ENCODE assay signal across 8 cellular contexts in genomic region chr1:222617367-222617951, GRCh38. TPM values are rescaled to one million over a fixed set of nuclear protein-coding genes. Genes with fewer than 3 reads are reported as not detected.
DNase-seq lines count a peak whose midpoint lies in the region; ATAC-seq, FAIRE-seq and TF ChIP-seq lines count a peak whose summit lies in the region.

No MANE protein-coding gene starts in this region.

- H3K4me3 ChIP-seq in GM23338, result peak overlapping the region; percentile 89
- H3K4me3 ChIP-seq in Karpas-422 (ENCODE audit: low read length), result peak overlapping the region; percentile 76
- peak overlapping the region; percentile 74 for H3K4me3 ChIP-seq in naive thymus-derived CD4-positive, alpha-beta T cell (ENCODE audit: low read length)

- H3K4me1 Mint-ChIP-seq in GM23338, result peaks cover 11% of the 10 kb centered on the region
- peaks cover 34% of the 10 kb centered on the region for H3K4me1 Mint-ChIP-seq in activated T-helper 1 cell treated with anti-CD3 and anti-CD28 coated beads, Interleukin-12 subunit alpha, Interleukin-12 subunit beta, Interleukin-2, Interleukin-4 antibody, amounts not matched to agents 30 ng/mL and 10 ng/mL and 1 ng/mL, durations not matched to agents 14 hours and 24 hours and 36 hours (ENCODE audit: low read depth)
- peaks cover 14 to 39% (median 32%) of the 10 kb centered on the region in 7 donors for H3K4me1 Mint-ChIP-seq in naive thymus-derived CD4-positive, alpha-beta T cell
- H3K4me1 Mint-ChIP-seq in stimulated activated effector memory CD8-positive, alpha-beta T cell treated with anti-CD3 and anti-CD28 coated beads, Interleukin-12 subunit alpha, Interleukin-12 subunit beta, amount 100 ng/mL, for 72 hours, result peaks cover 27% of the 10 kb centered on the region

- H3K27ac Mint-ChIP-seq in GM23338, result peak overlapping the region; percentile 85
- peak overlapping the region; percentile 92 for H3K27ac Mint-ChIP-seq in activated T-helper 1 cell treated with anti-CD3 and anti-CD28 coated beads, Interleukin-12 subunit alpha, Interleukin-12 subunit beta, Interleukin-2, Interleukin-4 antibody, amounts not matched to agents 30 ng/mL and 10 ng/mL and 1 ng/mL, durations not matched to agents 14 hours and 24 hours and 36 hours
- H3K27ac Mint-ChIP-seq in naive thymus-derived CD4-positive, alpha-beta T cell, result peak overlapping the region; percentile 90 to 97 (median 95)
- peak overlapping the region; percentile 94 for H3K27ac Mint-ChIP-seq in stimulated activated effector memory CD8-positive, alpha-beta T cell treated with anti-CD3 and anti-CD28 coated beads, Interleukin-12 subunit alpha, Interleukin-12 subunit beta, amount 100 ng/mL, for 72 hours

- H3K36me3 Mint-ChIP-seq in GM23338 (ENCODE audit: low read depth), result peaks cover 9% of the 10 kb centered on the region
- H3K36me3 Mint-ChIP-seq in activated T-helper 1 cell treated with anti-CD3 and anti-CD28 coated beads, Interleukin-12 subunit alpha, Interleukin-12 subunit beta, Interleukin-2, Interleukin-4 antibody, amounts not matched to agents 30 ng/mL and 10 ng/mL and 1 ng/mL, durations not matched to agents 14 hours and 24 hours and 36 hours (ENCODE audit: low read depth), result peaks cover 3% of the 10 kb centered on the region
- H3K36me3 Mint-ChIP-seq in naive thymus-derived CD4-positive, alpha-beta T cell, result peaks cover 0 to 10% (median 0%) of the 10 kb centered on the region in 5 donors
- peaks cover 28% of the 10 kb centered on the region for H3K36me3 Mint-ChIP-seq in stimulated activated effector memory CD8-positive, alpha-beta T cell treated with anti-CD3 and anti-CD28 coated beads, Interleukin-12 subunit alpha, Interleukin-12 subunit beta, amount 100 ng/mL, for 72 hours

- intact Hi-C loops in activated T-helper 1 cell treated with anti-CD3 and anti-CD28 coated beads, Interleukin-12 subunit alpha, Interleukin-12 subunit beta, Interleukin-2, Interleukin-4 antibody, amounts not matched to agents 30 ng/mL and 10 ng/mL and 1 ng/mL, durations not matched to agents 14 hours and 24 hours and 36 hours (cut with micrococcal nuclease), result loop anchor here (1.0 to 5.0 kb wide), 7 partner anchors 17 to 525 kb away; partner anchors contain the start of genes AIDA, BROX, TAF1A and TLR5
- intact Hi-C loops in naive thymus-derived CD4-positive, alpha-beta T cell (cut with micrococcal nuclease), result loop anchor here (1.0 to 10.0 kb wide), 13 partner anchors 27 to 1227 kb away; partner anchors contain the start of genes DISP1 (in 2 of the 2), DUSP10 (in 2 of the 2), TAF1A (in 2 of the 2) and TLR5 (in 2 of the 2)

- POLR2A ChIA-PET in naive thymus-derived CD4-positive, alpha-beta T cell (lab: Charles Lee), result interaction anchor here (0.7 to 4.7 kb wide), 4 partner anchors 26 to 158 kb away, joined by 3 to 29 read pairs (median 6); partner anchors contain the start of genes AIDA, BROX and TAF1A

- DNase-seq in DMS79 treated with DMSO at 0.1 percent for 48 hours (lab: John Stamatoyannopoulos, UW) (peak; percentile 95), GM23338 (ENCODE audit: low spot score) (peak; percentile 99), Karpas-422 (peak; percentile 97), RCC 7860 (ENCODE audit: low spot score) (peak; percentile 85), fibroblast of gingiva (ENCODE audit: low read depth) (peak; percentile 98)
- peak; percentile 86 for DNase-seq in activated T-helper 1 cell treated with anti-CD3 and anti-CD28 coated beads, Interleukin-12 subunit alpha, Interleukin-12 subunit beta, Interleukin-2, Interleukin-4 antibody, amounts not matched to agents 30 ng/mL and 10 ng/mL and 1 ng/mL, durations not matched to agents 14 hours and 24 hours and 36 hours (ENCODE audit: low spot score)
- peak; percentile 81 to 98 (median 89) for DNase-seq in naive thymus-derived CD4-positive, alpha-beta T cell
- peak; percentile 67 to 93 for DNase-seq in stimulated activated effector memory CD8-positive, alpha-beta T cell treated with anti-CD3 and anti-CD28 coated beads, Interleukin-12 subunit alpha, Interleukin-12 subunit beta, amount 100 ng/mL, for 72 hours (ENCODE audit: low spot score in 2 of 2)

- H3K79me2 ChIP-seq in GM23338 (replicated peaks; ENCODE audit: insufficient read depth), result peaks cover 34% of the 10 kb centered on the region
- H3K79me2 ChIP-seq in Karpas-422 (ENCODE audit: low read length), result peaks cover 37% of the 10 kb centered on the region

- H4K20me1 ChIP-seq in GM23338 (replicated peaks; ENCODE audit: insufficient read depth) (peaks cover 10% of the 10 kb centered on the region), Karpas-422 (ENCODE audit: insufficient read depth, low read depth, low read length) (no peaks in the 10 kb centered on the region)

- peak overlapping the region; percentile 86; the same call in 1 of the 2 replicates for H3K27ac ChIP-seq in GM23338 (ENCODE audit: low read depth)
- H3K27ac ChIP-seq in Karpas-422 (ENCODE audit: low read length), result no peak overlapping the region
- H3K27ac ChIP-seq in naive thymus-derived CD4-positive, alpha-beta T cell (ENCODE audit: low read depth, low read length), result peak overlapping the region; percentile 74

- H3K27me3 ChIP-seq in GM23338 (ENCODE audit: insufficient read depth) (no peaks in the 10 kb centered on the region; the same call in 1 of the 2 replicates), Karpas-422 (ENCODE audit: low read length) (no peaks in the 10 kb centered on the region)
- no peaks in the 10 kb centered on the region for H3K27me3 ChIP-seq in naive thymus-derived CD4-positive, alpha-beta T cell (ENCODE audit: control insufficient read depth in 2 of 2, insufficient read depth in 2 of 2, low read length in 2 of 2)

- peak; percentile 95 for ATAC-seq in GM23338
- peak; percentile 93 for ATAC-seq in naive thymus-derived CD4-positive, alpha-beta T cell
- peak; percentile 96 for ATAC-seq in stimulated activated effector memory CD8-positive, alpha-beta T cell treated with anti-CD3 and anti-CD28 coated beads, Interleukin-12 subunit alpha, Interleukin-12 subunit beta, amount 100 ng/mL, for 72 hours

- CTCF ChIA-PET in naive thymus-derived CD4-positive, alpha-beta T cell (lab: Charles Lee), result interaction anchor here (1.8 kb wide), 1 partner anchor 16 kb away, joined by 6 read pairs; no protein-coding TSS in a partner anchor

- peaks cover 6% of the 10 kb centered on the region; the same call in 1 of the 2 replicates for H3F3A ChIP-seq in GM23338 (replicated peaks; ENCODE audit: low read depth)

- H3K9me2 ChIP-seq in GM23338 (ENCODE audit: insufficient read depth) (no peaks in the 10 kb centered on the region), Karpas-422 (replicated peaks; ENCODE audit: insufficient read depth, low read length) (no peaks in the 10 kb centered on the region)

- H3K9ac ChIP-seq in Karpas-422 (ENCODE audit: low read length), result peak overlapping the region; percentile 76

- H3K4me3 Mint-ChIP-seq in GM23338, result peak overlapping the region; percentile 85
- peak overlapping the region; percentile 82 for H3K4me3 Mint-ChIP-seq in activated T-helper 1 cell treated with anti-CD3 and anti-CD28 coated beads, Interleukin-12 subunit alpha, Interleukin-12 subunit beta, Interleukin-2, Interleukin-4 antibody, amounts not matched to agents 30 ng/mL and 10 ng/mL and 1 ng/mL, durations not matched to agents 14 hours and 24 hours and 36 hours
- peak overlapping the region; percentile 89 to 95 (median 93) for H3K4me3 Mint-ChIP-seq in naive thymus-derived CD4-positive, alpha-beta T cell
- peak overlapping the region; percentile 82 for H3K4me3 Mint-ChIP-seq in stimulated activated effector memory CD8-positive, alpha-beta T cell treated with anti-CD3 and anti-CD28 coated beads, Interleukin-12 subunit alpha, Interleukin-12 subunit beta, amount 100 ng/mL, for 72 hours

- no peaks in the 10 kb centered on the region for H3K9me3 ChIP-seq in Karpas-422 (ENCODE audit: low read length)
- H3K9me3 ChIP-seq in naive thymus-derived CD4-positive, alpha-beta T cell (ENCODE audit: control insufficient read depth in 2 of 3, low read length in 3 of 3), result no peaks in the 10 kb centered on the region

- peaks cover 18% of the 10 kb centered on the region for H3K4me1 ChIP-seq in GM23338 (ENCODE audit: insufficient read depth)
- peaks cover 31% of the 10 kb centered on the region for H3K4me1 ChIP-seq in Karpas-422 (ENCODE audit: low read length)
- H3K4me1 ChIP-seq in naive thymus-derived CD4-positive, alpha-beta T cell (ENCODE audit: control insufficient read depth in 2 of 2, insufficient read depth in 2 of 2, low read length in 2 of 2), result peaks cover 18 to 22% of the 10 kb centered on the region in 2 donors

- peaks cover 8% of the 10 kb centered on the region for H3K27me3 Mint-ChIP-seq in GM23338 (ENCODE audit: insufficient read depth, low read depth, poor library complexity)
- peaks cover 26% of the 10 kb centered on the region for H3K27me3 Mint-ChIP-seq in activated T-helper 1 cell treated with anti-CD3 and anti-CD28 coated beads, Interleukin-12 subunit alpha, Interleukin-12 subunit beta, Interleukin-2, Interleukin-4 antibody, amounts not matched to agents 30 ng/mL and 10 ng/mL and 1 ng/mL, durations not matched to agents 14 hours and 24 hours and 36 hours (ENCODE audit: insufficient read depth)
- H3K27me3 Mint-ChIP-seq in naive thymus-derived CD4-positive, alpha-beta T cell, result peaks cover 5 to 51% (median 26%) of the 10 kb centered on the region in 5 donors

- H2AFZ ChIP-seq in GM23338, result peak overlapping the region; percentile 98
- H2AFZ ChIP-seq in Karpas-422 (ENCODE audit: low read length), result peak overlapping the region; percentile 97

- TF ChIP-seq CTCF in GM23338 (conservative IDR thresholded peaks at IDR 0.05; ENCODE audit: low read depth in 2 of 2), result no peak

- H3K9me3 Mint-ChIP-seq in GM23338, result no peaks in the 10 kb centered on the region
- no peaks in the 10 kb centered on the region for H3K9me3 Mint-ChIP-seq in activated T-helper 1 cell treated with anti-CD3 and anti-CD28 coated beads, Interleukin-12 subunit alpha, Interleukin-12 subunit beta, Interleukin-2, Interleukin-4 antibody, amounts not matched to agents 30 ng/mL and 10 ng/mL and 1 ng/mL, durations not matched to agents 14 hours and 24 hours and 36 hours
- H3K9me3 Mint-ChIP-seq in naive thymus-derived CD4-positive, alpha-beta T cell, result peaks cover 0 to 2% (median 0%) of the 10 kb centered on the region in 11 donors
- H3K9me3 Mint-ChIP-seq in stimulated activated effector memory CD8-positive, alpha-beta T cell treated with anti-CD3 and anti-CD28 coated beads, Interleukin-12 subunit alpha, Interleukin-12 subunit beta, amount 100 ng/mL, for 72 hours, result no peaks in the 10 kb centered on the region

- FAIRE-seq in RCC 7860 (lab: Jason Lieb, UNC), result no peak

- no peaks in the 10 kb centered on the region for H3K36me3 ChIP-seq in GM23338 (ENCODE audit: insufficient read depth)
- peaks cover 5% of the 10 kb centered on the region; the same call in 1 of the 2 replicates for H3K36me3 ChIP-seq in Karpas-422 (ENCODE audit: insufficient read depth, low read length)
- H3K36me3 ChIP-seq in naive thymus-derived CD4-positive, alpha-beta T cell (ENCODE audit: control insufficient read depth in 2 of 3, insufficient read depth in 3 of 3, low read length in 3 of 3), result peaks cover 0 to 6% (median 0%) of the 10 kb centered on the region in 3 experiments

- H3K4me2 ChIP-seq in GM23338, result peak overlapping the region; percentile 95
- peak overlapping the region; percentile 94 for H3K4me2 ChIP-seq in Karpas-422 (ENCODE audit: low read depth, low read length, poor library complexity, severe bottlenecking)

RNA-seq across cellular contexts. Expression of gene MIA3, which starts 0.4 kb away (rescaled TPM):
- 32.7 and 42.6 TPM in 2 replicates for total RNA-seq in GM23338 (2014; rRNA removed; shearing (Covaris generic))
- polyA plus RNA-seq in GM23338 (2016; fragmentation: Nextera tagmentation; extraction: Ambion mirVana), result 33.4 and 40.0 TPM in 2 replicates
- 45.6 and 106 TPM in 2 replicates for total RNA-seq in Karpas-422 (2014; rRNA removed; shearing (Covaris generic); ENCODE audit: low replicate concordance)
- total RNA-seq in activated T-helper 1 cell treated with anti-CD3 and anti-CD28 coated beads, Interleukin-12 subunit alpha, Interleukin-12 subunit beta, Interleukin-2, Interleukin-4 antibody, amounts not matched to agents 30 ng/mL and 10 ng/mL and 1 ng/mL, durations not matched to agents 14 hours and 24 hours and 36 hours, result 42.7 and 42.8 TPM in 2 replicates
- total RNA-seq in naive thymus-derived CD4-positive, alpha-beta T cell, result 100 to 1,000 TPM in 3 of 5 experiments, 10 to 100 TPM in 2; 61.7 to 112 (median 100) TPM
- polyA plus RNA-seq in naive thymus-derived CD4-positive, alpha-beta T cell, result 10 to 100 TPM; 48.0 to 70.5 TPM

RNA-seq across cellular contexts. Expression of gene TAF1A, which starts 27.7 kb away (rescaled TPM):
- 13.3 and 16.3 TPM in 2 replicates for total RNA-seq in GM23338 (2014; rRNA removed; shearing (Covaris generic))
- 5.5 and 5.7 TPM in 2 replicates for polyA plus RNA-seq in GM23338 (2016; fragmentation: Nextera tagmentation; extraction: Ambion mirVana)
- total RNA-seq in Karpas-422 (2014; rRNA removed; shearing (Covaris generic); ENCODE audit: low replicate concordance), result 17.1 and 32.5 TPM in 2 replicates
- total RNA-seq in activated T-helper 1 cell treated with anti-CD3 and anti-CD28 coated beads, Interleukin-12 subunit alpha, Interleukin-12 subunit beta, Interleukin-2, Interleukin-4 antibody, amounts not matched to agents 30 ng/mL and 10 ng/mL and 1 ng/mL, durations not matched to agents 14 hours and 24 hours and 36 hours, result 19.2 and 19.7 TPM in 2 replicates
- total RNA-seq in naive thymus-derived CD4-positive, alpha-beta T cell, result 10 to 100 TPM in 2 of 5 experiments, 1 to 10 TPM in 3; 6.5 to 17.9 (median 9.3) TPM
- 1 to 10 TPM; 6.8 to 8.0 TPM for polyA plus RNA-seq in naive thymus-derived CD4-positive, alpha-beta T cell
